In the genomic region with DNA sequence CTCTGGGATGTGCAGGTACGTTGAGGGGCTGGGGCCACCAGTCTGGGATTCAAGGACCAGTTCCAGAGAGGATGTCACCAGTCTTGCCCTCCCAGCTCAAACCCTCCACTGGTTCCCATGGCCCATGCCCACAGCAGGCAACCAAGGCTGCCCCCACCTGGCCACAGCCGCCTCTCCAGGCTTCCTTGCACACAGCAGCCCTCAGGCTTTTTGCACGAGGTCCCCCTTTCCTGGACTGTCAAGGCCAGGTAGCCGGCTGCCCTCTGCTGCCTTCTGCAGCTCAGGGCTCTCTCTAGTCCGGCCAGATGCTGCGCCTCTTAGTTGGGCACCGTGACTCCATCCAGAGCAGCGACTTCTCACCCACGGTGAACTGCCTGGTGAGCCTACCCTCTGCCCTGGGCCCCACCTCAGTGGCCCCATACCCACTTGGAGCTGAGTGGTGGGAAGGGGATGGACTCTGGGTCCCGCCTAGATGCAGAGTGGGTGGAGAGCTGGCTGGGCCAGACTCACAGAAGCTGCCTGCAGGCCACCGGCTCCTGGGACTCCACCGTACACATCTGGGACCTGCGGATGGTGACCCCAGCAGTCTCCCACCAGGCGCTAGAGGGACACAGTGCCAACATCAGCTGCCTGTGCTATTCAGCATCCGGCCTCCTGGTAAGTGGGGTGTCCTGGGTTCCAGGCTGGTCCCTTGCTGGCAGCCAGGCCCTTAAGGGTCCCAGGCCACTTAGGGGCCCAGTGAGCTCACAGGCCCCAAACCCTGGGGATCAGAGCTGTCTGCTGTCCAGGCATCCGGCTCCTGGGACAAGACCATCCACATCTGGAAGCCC, we compare ENCODE assay signal across 1 cellular context.
A peak's percentile ranks its signal among the peaks of the same experiment; 100 is the strongest.
TF ChIP-seq lines count a peak whose summit lies in the region.

No MANE protein-coding gene starts in this region.

TF ChIP-seq in HepG2, 621 proteins besides CTCF, POLR2A, EP300 and RAD21 (continued from another document and continues in another):
- TF ChIP-seq MXD3 (CRISPR knock-in tag; IDR thresholded peaks at IDR 0.05) (no peak), ZNF660 (CRISPR knock-in tag; IDR thresholded peaks at IDR 0.05; ENCODE audit: borderline replicate concordance, low read depth) (no peak), ZNF609 (CRISPR knock-in tag; IDR thresholded peaks at IDR 0.05; ENCODE audit: borderline replicate concordance) (no peak), ZNF550 (CRISPR knock-in tag; IDR thresholded peaks at IDR 0.05; ENCODE audit: borderline replicate concordance) (no peak), KLF16 (CRISPR knock-in tag; IDR thresholded peaks at IDR 0.05) (no peak), DNMT1 (CRISPR knock-in tag; IDR thresholded peaks at IDR 0.05) (no peak), TFAP4 (IDR thresholded peaks at IDR 0.05; ENCODE audit: borderline replicate concordance, low read depth) (no peak), ZNF720 (CRISPR knock-in tag; IDR thresholded peaks at IDR 0.05) (no peak), ZNF350 (CRISPR knock-in tag; IDR thresholded peaks at IDR 0.05; ENCODE audit: borderline replicate concordance, low read depth) (no peak), ZNF253 (CRISPR knock-in tag; IDR thresholded peaks at IDR 0.05; ENCODE audit: borderline replicate concordance) (no peak), HOXA3 (CRISPR knock-in tag; IDR thresholded peaks at IDR 0.05) (peak; percentile 15; the same call in 1 of the 2 replicates), PRPF4 (IDR thresholded peaks at IDR 0.05; ENCODE audit: low read depth, low read length, poor library complexity, severe bottlenecking) (no peak), ZHX2 (IDR thresholded peaks at IDR 0.05; ENCODE audit: low read depth) (no peak), ZHX2 (CRISPR knock-in tag; IDR thresholded peaks at IDR 0.05; ENCODE audit: borderline replicate concordance) (no peak), RAD51 (IDR thresholded peaks at IDR 0.05; ENCODE audit: borderline replicate concordance) (no peak), GATAD2A (CRISPR knock-in tag; IDR thresholded peaks at IDR 0.05) (0 out of 2 replicates have a peak, but pooled peaks have one; percentile 13), ZKSCAN1 (IDR thresholded peaks at IDR 0.05; ENCODE audit: low read length) (no peak), SMC3 (IDR thresholded peaks at IDR 0.05; ENCODE audit: low read length) (no peak), E2F1 (CRISPR knock-in tag; IDR thresholded peaks at IDR 0.05) (no peak), ZNF883 (CRISPR knock-in tag; IDR thresholded peaks at IDR 0.05; ENCODE audit: not compliant biosample characterization) (peak; percentile 38), ZNF34 (CRISPR knock-in tag; IDR thresholded peaks at IDR 0.05; ENCODE audit: borderline replicate concordance) (no peak), TERF1 (CRISPR knock-in tag; IDR thresholded peaks at IDR 0.05) (no peak), ZBTB34 (CRISPR knock-in tag; IDR thresholded peaks at IDR 0.05) (0 out of 2 replicates have a peak, but pooled peaks have one; percentile 29), ZNF672 (CRISPR knock-in tag; IDR thresholded peaks at IDR 0.05) (no peak), ZNF12 (CRISPR knock-in tag; IDR thresholded peaks at IDR 0.05) (no peak)
- TF ChIP-seq, protein P1, sequence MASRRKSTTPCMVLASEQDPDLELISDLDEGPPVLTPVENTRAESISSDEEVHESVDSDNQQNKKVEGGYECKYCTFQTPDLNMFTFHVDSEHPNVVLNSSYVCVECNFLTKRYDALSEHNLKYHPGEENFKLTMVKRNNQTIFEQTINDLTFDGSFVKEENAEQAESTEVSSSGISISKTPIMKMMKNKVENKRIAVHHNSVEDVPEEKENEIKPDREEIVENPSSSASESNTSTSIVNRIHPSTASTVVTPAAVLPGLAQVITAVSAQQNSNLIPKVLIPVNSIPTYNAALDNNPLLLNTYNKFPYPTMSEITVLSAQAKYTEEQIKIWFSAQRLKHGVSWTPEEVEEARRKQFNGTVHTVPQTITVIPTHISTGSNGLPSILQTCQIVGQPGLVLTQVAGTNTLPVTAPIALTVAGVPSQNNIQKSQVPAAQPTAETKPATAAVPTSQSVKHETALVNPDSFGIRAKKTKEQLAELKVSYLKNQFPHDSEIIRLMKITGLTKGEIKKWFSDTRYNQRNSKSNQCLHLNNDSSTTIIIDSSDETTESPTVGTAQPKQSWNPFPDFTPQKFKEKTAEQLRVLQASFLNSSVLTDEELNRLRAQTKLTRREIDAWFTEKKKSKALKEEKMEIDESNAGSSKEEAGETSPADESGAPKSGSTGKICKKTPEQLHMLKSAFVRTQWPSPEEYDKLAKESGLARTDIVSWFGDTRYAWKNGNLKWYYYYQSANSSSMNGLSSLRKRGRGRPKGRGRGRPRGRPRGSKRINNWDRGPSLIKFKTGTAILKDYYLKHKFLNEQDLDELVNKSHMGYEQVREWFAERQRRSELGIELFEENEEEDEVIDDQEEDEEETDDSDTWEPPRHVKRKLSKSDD (CRISPR knock-in tag; IDR thresholded peaks at IDR 0.05; ENCODE audit: low read depth) = no peak
- TF ChIP-seq, protein P2, sequence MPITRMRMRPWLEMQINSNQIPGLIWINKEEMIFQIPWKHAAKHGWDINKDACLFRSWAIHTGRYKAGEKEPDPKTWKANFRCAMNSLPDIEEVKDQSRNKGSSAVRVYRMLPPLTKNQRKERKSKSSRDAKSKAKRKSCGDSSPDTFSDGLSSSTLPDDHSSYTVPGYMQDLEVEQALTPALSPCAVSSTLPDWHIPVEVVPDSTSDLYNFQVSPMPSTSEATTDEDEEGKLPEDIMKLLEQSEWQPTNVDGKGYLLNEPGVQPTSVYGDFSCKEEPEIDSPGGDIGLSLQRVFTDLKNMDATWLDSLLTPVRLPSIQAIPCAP (CRISPR knock-in tag; IDR thresholded peaks at IDR 0.05; ENCODE audit: low read depth) = no peak
